Comparison of ENCODE assay signal across 7 cellular contexts in the genomic region with DNA sequence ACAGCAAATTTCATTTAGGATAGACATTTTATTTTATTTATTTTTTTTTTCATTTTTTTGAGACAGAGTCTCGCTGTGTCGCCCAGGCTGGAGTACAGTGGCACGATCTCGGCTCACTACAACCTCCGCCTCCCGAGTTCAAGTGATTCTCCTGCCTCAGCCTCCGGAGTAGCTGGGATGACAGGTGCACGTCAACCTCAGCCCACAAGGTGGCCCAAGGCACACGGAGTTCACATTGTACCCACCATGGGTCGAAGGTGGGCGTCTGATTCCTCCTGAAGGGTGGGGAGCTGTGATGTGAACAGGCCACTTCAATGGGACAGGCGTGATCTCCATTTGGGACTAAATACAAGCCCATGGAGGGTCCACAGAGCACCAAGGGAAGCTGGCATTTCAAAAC.
DNase-seq lines count a peak whose midpoint lies in the region; ATAC-seq and TF ChIP-seq lines count a peak whose summit lies in the region.
"Not testable (repeated sequence)": the region's sequence is repeated elsewhere in the genome, so short reads cannot be mapped to it uniquely, and the experiment has no call there.

No MANE protein-coding gene starts in this region.

- H3F3A ChIP-seq in GM23338 (replicated peaks; ENCODE audit: low read depth) = not testable (repeated sequence)

- H3K36me3 Mint-ChIP-seq in GM23338 (ENCODE audit: low read depth) = peaks cover 20% of the 10 kb centered on the region
- H3K36me3 Mint-ChIP-seq in WTC11; progenitor cell of endocrine pancreas (ENCODE audit: insufficient read depth): not testable (repeated sequence)

- not testable (repeated sequence) for H3K4me2 ChIP-seq in GM23338; Karpas-422 (ENCODE audit: low read depth, low read length, poor library complexity, severe bottlenecking); OCI-LY7 (ENCODE audit: low read length)

- not testable (repeated sequence) for H3K9ac ChIP-seq in Karpas-422 (ENCODE audit: low read length)

- not testable (repeated sequence) for H4K20me1 ChIP-seq in GM23338 (replicated peaks; ENCODE audit: insufficient read depth); Karpas-422 (ENCODE audit: insufficient read depth, low read depth, low read length); OCI-LY7 (ENCODE audit: insufficient read depth, low read length)

- H3K79me2 ChIP-seq in GM23338 (replicated peaks; ENCODE audit: insufficient read depth); Karpas-422 (ENCODE audit: low read length); OCI-LY7 (ENCODE audit: insufficient read depth, low read depth, low read length): not testable (repeated sequence)

- H3K4me1 ChIP-seq in GM23338 (ENCODE audit: insufficient read depth); Karpas-422 (ENCODE audit: low read length); OCI-LY7 (ENCODE audit: insufficient read depth, low read length, poor library complexity, severe bottlenecking); lower lobe of right lung: not testable (repeated sequence)

- intact Hi-C loops in OCI-LY7 (cut with micrococcal nuclease; ENCODE audit: unreplicated experiment); cardiac septum (cut with DNase I); lower lobe of right lung (cut with DNase I): not testable (repeated sequence)

- POLR2A ChIA-PET in OCI-LY7 (lab: Charles Lee); WTC11 (lab: Charles Lee): not testable (repeated sequence)

- H3K27ac Mint-ChIP-seq in GM23338, WTC11, progenitor cell of endocrine pancreas: not testable (repeated sequence)

- H3K27me3 ChIP-seq in GM23338 (ENCODE audit: insufficient read depth); Karpas-422 (ENCODE audit: low read length); lower lobe of right lung (ENCODE audit: low read depth): not testable (repeated sequence)

- DNase-seq in GM23338 (ENCODE audit: low spot score) (peak; percentile 44), Karpas-422 (peak; percentile 51), OCI-LY7 (ENCODE audit: low spot score) (peak; percentile 13), WTC11 (ENCODE audit: low spot score) (peak; percentile 47), cardiac septum (ENCODE audit: low spot score) (peak; percentile 12), lower lobe of right lung (peak; percentile 4)
- DNase-seq in progenitor cell of endocrine pancreas (ENCODE audit: low spot score, unreplicated experiment) = not testable (repeated sequence)

- CTCF ChIA-PET in OCI-LY7 (lab: Charles Lee; ENCODE audit: unreplicated experiment); WTC11 (lab: Charles Lee): not testable (repeated sequence)

- H3K27me3 Mint-ChIP-seq in GM23338 (ENCODE audit: insufficient read depth, low read depth, poor library complexity); WTC11 (ENCODE audit: low read depth): not testable (repeated sequence)
- peaks cover 11% of the 10 kb centered on the region for H3K27me3 Mint-ChIP-seq in progenitor cell of endocrine pancreas

- H3K36me3 ChIP-seq in GM23338 (ENCODE audit: insufficient read depth); Karpas-422 (ENCODE audit: insufficient read depth, low read length); OCI-LY7 (ENCODE audit: insufficient read depth, low read length); lower lobe of right lung: not testable (repeated sequence)

- not testable (repeated sequence) for BruUV-seq in OCI-LY7 (replicated peaks; lab: Mats Ljungman, UMichigan)

- H3K9me2 ChIP-seq in GM23338 (ENCODE audit: insufficient read depth); Karpas-422 (replicated peaks; ENCODE audit: insufficient read depth, low read length); OCI-LY7 (ENCODE audit: insufficient read depth, low read length): not testable (repeated sequence)

- ATAC-seq in GM23338 (peak; percentile 61), WTC11 (peak; percentile 80)
- ATAC-seq in lower lobe of right lung = not testable (repeated sequence)

- not testable (repeated sequence) for H3K27ac ChIP-seq in GM23338 (ENCODE audit: low read depth); Karpas-422 (ENCODE audit: low read length); OCI-LY7 (ENCODE audit: low read depth, low read length, poor library complexity, severe bottlenecking); lower lobe of right lung

- TF ChIP-seq CTCF in GM23338 (conservative IDR thresholded peaks at IDR 0.05; ENCODE audit: low read depth in 2 of 2) = peak; percentile 49 to 79
- not testable (repeated sequence) for TF ChIP-seq CTCF in OCI-LY7 (conservative IDR thresholded peaks at IDR 0.05; ENCODE audit: low read length); lower lobe of right lung (IDR thresholded peaks at IDR 0.05)
- peak; percentile 20; the same call in 1 of the 2 replicates for TF ChIP-seq CTCF in WTC11 (IDR thresholded peaks at IDR 0.05)
- peak; percentile 15 for TF ChIP-seq CTCF in progenitor cell of endocrine pancreas (IDR thresholded peaks at IDR 0.05; ENCODE audit: unreplicated experiment)

- H3K4me3 Mint-ChIP-seq in GM23338; WTC11; progenitor cell of endocrine pancreas (ENCODE audit: low read depth): not testable (repeated sequence)

- H3K4me1 Mint-ChIP-seq in GM23338; WTC11; progenitor cell of endocrine pancreas (ENCODE audit: low read depth): not testable (repeated sequence)

- not testable (repeated sequence) for H3K4me3 ChIP-seq in GM23338; Karpas-422 (ENCODE audit: low read length); OCI-LY7 (ENCODE audit: low read depth, low read length, poor library complexity, severe bottlenecking); lower lobe of right lung

- H3K9me3 Mint-ChIP-seq in GM23338 = peaks cover 79% of the 10 kb centered on the region
- H3K9me3 Mint-ChIP-seq in WTC11; progenitor cell of endocrine pancreas (ENCODE audit: low read depth): not testable (repeated sequence)

- not testable (repeated sequence) for H3K9me3 ChIP-seq in Karpas-422 (ENCODE audit: low read length); OCI-LY7 (ENCODE audit: low read length); lower lobe of right lung

- H2AFZ ChIP-seq in GM23338; Karpas-422 (ENCODE audit: low read length); OCI-LY7 (ENCODE audit: low read length): not testable (repeated sequence)

TF ChIP-seq in WTC11, 78 proteins besides CTCF, POLR2A, EP300 and RAD21:
- TF ChIP-seq GTF2I (CRISPR knock-in tag; conservative IDR thresholded peaks at IDR 0.05) = 0 out of 2 replicates have a peak, but pooled peaks have one; percentile 25
